Comparison of ENCODE assay signal across 8 cellular contexts in the genomic region with DNA sequence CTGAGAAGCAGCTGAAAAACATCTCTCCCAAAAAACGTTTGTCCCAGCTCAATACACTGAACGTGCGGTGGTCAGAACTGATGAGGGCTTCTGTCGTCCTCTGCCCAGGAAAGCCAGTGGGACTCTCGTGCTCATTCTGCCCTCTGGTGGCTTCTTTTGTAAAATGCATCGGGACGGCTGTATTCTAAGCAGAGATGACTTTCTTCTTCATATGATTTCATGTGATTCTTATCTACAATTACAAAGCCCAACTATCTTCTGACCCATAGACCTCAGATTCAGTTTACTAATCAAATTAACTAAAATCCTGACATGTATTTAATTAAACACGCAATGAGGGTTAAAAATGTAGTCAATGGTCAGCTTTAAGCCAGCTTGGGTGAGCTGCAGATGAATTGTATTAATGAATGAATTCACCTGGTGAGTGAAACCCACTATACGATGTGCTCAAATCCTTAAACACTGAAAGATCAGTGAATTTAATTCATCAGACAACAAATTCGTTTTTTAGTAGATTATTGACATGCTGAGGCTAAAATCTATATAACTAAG.
DNase-seq lines count a peak whose midpoint lies in the region; ATAC-seq, FAIRE-seq and TF ChIP-seq lines count a peak whose summit lies in the region.

No MANE protein-coding gene starts in this region.

- no peak overlapping the region for H3K27ac ChIP-seq in A549

- H3K4me2 ChIP-seq in A549 = peak overlapping the region; percentile 52

- DNase-seq in A549 (ENCODE audit: low read depth in 1 of 2, low spot score in 1 of 2) (peak; percentile 61 to 65), NCI-H2196 treated with DMSO at 0.1 percent for 48 hours (lab: John Stamatoyannopoulos, UW; ENCODE audit: unreplicated experiment) (peak; percentile 41), cerebellar cortex (ENCODE audit: low spot score) (peak; percentile 65), left colon (peak; percentile 52 to 69)
- peak; percentile 19 for DNase-seq in activated CD4-positive, alpha-beta T cell treated with anti-CD3 and anti-CD28 coated beads for 1 hour
- peak; percentile 23 to 24 for DNase-seq in stimulated activated CD4-positive, alpha-beta T cell treated with anti-CD3 and anti-CD28 coated beads, Interleukin-4, amount 100 ng/mL, for 4 hours

- WGBS in A549 (ENCODE audit: missing lambda C conversion rate) = 2% methylated on average over 10 of the region's 10 CpGs

- peak; percentile 87 to 98 for ATAC-seq in A549
- ATAC-seq in GM18498 (IDR thresholded peaks at IDR 0.05; ENCODE audit: unreplicated experiment) = peak; percentile 82
- peak; percentile 85 for ATAC-seq in HG02981 (IDR thresholded peaks at IDR 0.05; ENCODE audit: unreplicated experiment)
- ATAC-seq in left colon = peak; percentile 82

- POLR2A ChIA-PET in A549 (lab: Yijun Ruan, JAX) = no interaction called here

- H3K9me3 ChIP-seq in A549 = no peaks in the 10 kb centered on the region

- TF ChIP-seq POLR2A in A549 (IDR thresholded peaks at IDR 0.05; ENCODE audit: low read length) = no peak

- intact Hi-C loops in left colon (cut with DNase I, micrococcal nuclease) = no loop called here

- no peaks in the 10 kb centered on the region for H3K4me1 ChIP-seq in A549

- TF ChIP-seq EP300 in A549 (IDR thresholded peaks at IDR 0.05) = no peak

- peak; percentile 70 to 75 for TF ChIP-seq RAD21 in A549 (conservative IDR thresholded peaks at IDR 0.05 in 1 of 2, IDR thresholded peaks at IDR 0.05 in 1 of 2)

- FAIRE-seq in A549 (lab: Jason Lieb, UNC) = no peak

- no peak overlapping the region for H3K4me3 ChIP-seq in A549

- TF ChIP-seq CTCF in A549 (IDR thresholded peaks at IDR 0.05) = peak; percentile 76

- CTCF ChIA-PET in A549 (lab: Yijun Ruan, JAX) = interaction anchor here (0.5 to 5.6 kb wide), 41 partner anchors 9 to 1243 kb away, joined by 3 to 46 read pairs (median 4); no protein-coding TSS in a partner anchor

TF ChIP-seq in A549, 52 proteins besides CTCF, POLR2A, EP300 and RAD21:
- TF ChIP-seq TFCP2L1 (CRISPR knock-in tag; IDR thresholded peaks at IDR 0.05) (no peak), SMC3 (IDR thresholded peaks at IDR 0.05) (peak; percentile 62), RNF2 (IDR thresholded peaks at IDR 0.05; ENCODE audit: borderline replicate concordance, low read depth) (no peak)
- TF ChIP-seq, protein P1, sequence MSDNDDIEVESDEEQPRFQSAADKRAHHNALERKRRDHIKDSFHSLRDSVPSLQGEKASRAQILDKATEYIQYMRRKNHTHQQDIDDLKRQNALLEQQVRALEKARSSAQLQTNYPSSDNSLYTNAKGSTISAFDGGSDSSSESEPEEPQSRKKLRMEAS (IDR thresholded peaks at IDR 0.05) = no peak
